Comparison of ENCODE assay signal across 19 cellular contexts in genomic region chr13:21013682-21014038, GRCh38. TPM values are rescaled to one million over a fixed set of nuclear protein-coding genes. Genes with fewer than 3 reads are reported as not detected.
DNase-seq lines count a peak whose midpoint lies in the region; ATAC-seq and TF ChIP-seq lines count a peak whose summit lies in the region.
"Had no signal": no experiment of that assay in that cellular context is flagged by ENCODE, and none has a peak within 500 bp of the region (broad histone marks: within the 10 kb centered on the region; RNA-seq: fewer than 3 reads in every experiment).

No MANE protein-coding gene starts in this region.

- CTCF ChIA-PET in SK-N-SH (lab: Yijun Ruan, JAX), result interaction anchor here (1.3 kb wide), 1 partner anchor 77 kb away, joined by 3 read pairs; no protein-coding TSS in a partner anchor

- peaks cover 12 to 56% of the 10 kb centered on the region in 2 experiments for H3K4me1 ChIP-seq in SK-N-SH (ENCODE audit: control insufficient read depth in 1 of 2, insufficient read depth in 2 of 2, low read depth in 1 of 2, low read length in 1 of 2)
- peaks cover 52% of the 10 kb centered on the region for H3K4me1 ChIP-seq in body of pancreas
- H3K4me1 ChIP-seq in muscle layer of colon (ENCODE audit: insufficient read depth, low read length), result peaks cover 66% of the 10 kb centered on the region
- H3K4me1 ChIP-seq in stomach smooth muscle (ENCODE audit: control insufficient read depth, insufficient read depth, low read length), result peaks cover 61% of the 10 kb centered on the region
- H3K4me1 ChIP-seq: HAP-1 had no signal

- H3K36me3 ChIP-seq in SK-N-SH (replicated peaks in 1 of 2; ENCODE audit: control insufficient read depth in 1 of 2, insufficient read depth in 2 of 2, low read length in 1 of 2) (peaks cover 0 to 3% of the 10 kb centered on the region in 2 experiments), body of pancreas (replicated peaks in 1 of 2; ENCODE audit: insufficient read depth in 1 of 2, low read depth in 2 of 2) (no peaks in the 10 kb centered on the region), muscle layer of colon (ENCODE audit: insufficient read depth, low read length) (no peaks in the 10 kb centered on the region), stomach smooth muscle (ENCODE audit: control insufficient read depth in 2 of 2, insufficient read depth in 2 of 2, low read length in 2 of 2) (no peaks in the 10 kb centered on the region)
- H3K36me3 ChIP-seq: HAP-1 had no signal

- peak overlapping the region; percentile 73 to 99; a peak in 3 of 4 replicates for H3K27ac ChIP-seq in SK-N-SH (ENCODE audit: low read depth in 2 of 2, low read length in 1 of 2)
- peak overlapping the region in 3 of 4 donors; percentile 33 to 53 (median 43) for H3K27ac ChIP-seq in body of pancreas
- peak overlapping the region; percentile 31 for H3K27ac ChIP-seq in muscle layer of colon (ENCODE audit: low read depth, low read length)
- peak overlapping the region; percentile 56 for H3K27ac ChIP-seq in stomach smooth muscle (ENCODE audit: low read length)

- H3F3A ChIP-seq in SK-N-SH (replicated peaks; ENCODE audit: insufficient read depth), result peaks cover 57% of the 10 kb centered on the region

- no peaks in the 10 kb centered on the region for H3K9me2 ChIP-seq in SK-N-SH

- POLR2A ChIA-PET in SK-N-SH (lab: Yijun Ruan, JAX), result no interaction called here

- H3K79me2 ChIP-seq in SK-N-SH (ENCODE audit: insufficient read depth), result peaks cover 91% of the 10 kb centered on the region

- intact Hi-C loops in body of pancreas (cut with DNase I), result no loop called here

- H2AFZ ChIP-seq in SK-N-SH (ENCODE audit: low read depth), result no peak overlapping the region

- TF ChIP-seq CTCF in SK-N-SH (IDR thresholded peaks at IDR 0.05) (no peak), body of pancreas (IDR thresholded peaks at IDR 0.05) (no peak)

- no peak for DNase-seq in SK-N-SH
- DNase-seq in body of pancreas, result no peak
- DNase-seq in NOMO-1 treated with DMSO at 0.1 percent for 48 hours (lab: John Stamatoyannopoulos, UW; ENCODE audit: unreplicated experiment), result no peak
- no peak for DNase-seq in CD1c-positive myeloid dendritic cell (ENCODE audit: extremely low spot score)
- DNase-seq in OCI-M1 (lab: John Stamatoyannopoulos, UW), result no peak
- DNase-seq: activated CD8-positive, alpha-beta memory T cell treated with anti-CD3 and anti-CD28 coated beads, Interleukin-2, amount 50 U/mL, for 4 hours; activated gamma-delta T cell treated with Interleukin-2 at 50 U/mL for 16 hours; amniotic stem cell; CD4-positive, alpha-beta memory T cell; foreskin melanocyte; NCI-H1092 treated with DMSO at 0.1 percent for 48 hours; NCI-H2107; NCI-H526 treated with DMSO at 0.1 percent for 48 hours; stimulated activated CD4-positive, alpha-beta T cell treated with anti-CD3 and anti-CD28 coated beads, Interleukin-4, amount 100 ng/mL, for 24 hours; trophoblast cell had no signal

- peaks cover 67% of the 10 kb centered on the region for H4K20me1 ChIP-seq in SK-N-SH (ENCODE audit: insufficient read depth)

- no peak for ATAC-seq in SK-N-SH treated with all-trans-retinoic acid at 6 μM for 48 hours
- no peak for ATAC-seq in body of pancreas

- peak overlapping the region; percentile 4; the same call in 1 of the 2 replicates for H3K9ac ChIP-seq in SK-N-SH
- H3K9ac ChIP-seq in muscle layer of colon (ENCODE audit: low read length), result no peak overlapping the region
- H3K9ac ChIP-seq in stomach smooth muscle (ENCODE audit: low read length in 2 of 2), result no peak overlapping the region

- H3K9me3 ChIP-seq in SK-N-SH (no peaks in the 10 kb centered on the region), body of pancreas (no peaks in the 10 kb centered on the region), muscle layer of colon (ENCODE audit: low read length) (no peaks in the 10 kb centered on the region), stomach smooth muscle (ENCODE audit: control insufficient read depth in 2 of 2, low read length in 2 of 2) (no peaks in the 10 kb centered on the region)
- H3K9me3 ChIP-seq: HAP-1 had no signal

- no peak for TF ChIP-seq POLR2A in body of pancreas (IDR thresholded peaks at IDR 0.05)

- TF ChIP-seq RAD21 in SK-N-SH (IDR thresholded peaks at IDR 0.05; ENCODE audit: low read length), result no peak

- TF ChIP-seq EP300 in SK-N-SH (IDR thresholded peaks at IDR 0.05; ENCODE audit: borderline replicate concordance in 1 of 2, low read depth in 1 of 2, low read length in 1 of 2), result no peak

- WGBS in SK-N-SH (ENCODE audit: low lambda C conversion rate), result 63% methylated on average over 4 of the region's 4 CpGs
- WGBS in body of pancreas, 2 donors, result 81 to 83% methylated on average over 4 of the region's 4 CpGs

- H3K4me3 ChIP-seq in SK-N-SH (ENCODE audit: low read depth in 2 of 2, low read length in 1 of 2) (no peak overlapping the region), body of pancreas (no peak overlapping the region), muscle layer of colon (ENCODE audit: low read depth in 1 of 2, low read length in 2 of 2) (no peak overlapping the region), stomach smooth muscle (ENCODE audit: low read length in 2 of 2) (no peak overlapping the region)
- H3K4me3 ChIP-seq: HAP-1 had no signal

- H3K27me3 ChIP-seq in SK-N-SH (ENCODE audit: insufficient read depth) (no peaks in the 10 kb centered on the region), body of pancreas (no peaks in the 10 kb centered on the region), muscle layer of colon (ENCODE audit: control insufficient read depth in 1 of 2, insufficient read depth in 2 of 2, low read length in 2 of 2) (no peaks in the 10 kb centered on the region), stomach smooth muscle (ENCODE audit: control insufficient read depth in 1 of 2, insufficient read depth in 2 of 2, low read length in 2 of 2) (no peaks in the 10 kb centered on the region)

- H3K4me2 ChIP-seq in SK-N-SH, result peak overlapping the region; percentile 65; the same call in 1 of the 2 replicates

TF ChIP-seq in SK-N-SH, 30 proteins besides CTCF, POLR2A, EP300 and RAD21:
- TF ChIP-seq POLR2AphosphoS5 (IDR thresholded peaks at IDR 0.05; ENCODE audit: low read depth, low read length) (no peak), JUND (IDR thresholded peaks at IDR 0.05) (no peak), SMC3 (IDR thresholded peaks at IDR 0.05; ENCODE audit: low read depth, low read length) (no peak), CHD2 (IDR thresholded peaks at IDR 0.05; ENCODE audit: low read length, partially characterized antibody) (no peak), IRF3 (IDR thresholded peaks at IDR 0.05; ENCODE audit: low read depth, low read length) (no peak), RXRA (IDR thresholded peaks at IDR 0.05; ENCODE audit: borderline replicate concordance, low read depth) (no peak), YY1 (IDR thresholded peaks at IDR 0.05; ENCODE audit: low read depth) (no peak), TCF12 (IDR thresholded peaks at IDR 0.05) (no peak), RCOR1 (IDR thresholded peaks at IDR 0.05; ENCODE audit: low read length) (no peak), GABPA (IDR thresholded peaks at IDR 0.05; ENCODE audit: low read depth) (no peak), FOSL2 (IDR thresholded peaks at IDR 0.05; ENCODE audit: borderline replicate concordance, low read depth) (no peak)
TF ChIP-seq in SK-N-SH: peak in this region for 0.

TF ChIP-seq in SK-N-SH treated with all-trans-retinoic acid at 6 μM for 48 hours, 23 proteins besides CTCF, POLR2A, EP300 and RAD21:
- no peak for TF ChIP-seq SNAI2 (CRISPR knock-in tag; IDR thresholded peaks at IDR 0.05)
- no peak for TF ChIP-seq TCF4 (CRISPR knock-in tag; IDR thresholded peaks at IDR 0.05; ENCODE audit: borderline replicate concordance)
- TF ChIP-seq PATZ1 (CRISPR knock-in tag; IDR thresholded peaks at IDR 0.05; ENCODE audit: borderline replicate concordance), result no peak
- TF ChIP-seq ZNF70 (CRISPR knock-in tag; IDR thresholded peaks at IDR 0.05), result no peak

RNA-seq across cellular contexts. Expression of gene LATS2, which starts 47.7 kb away (rescaled TPM):
- polyA plus RNA-seq in SK-N-SH (2012; rRNA removed), result 19.6 and 19.7 TPM in 2 replicates
- 23.5 and 24.6 TPM in 2 replicates for polyA plus RNA-seq in SK-N-SH (2012; cell fraction: cytosol; rRNA removed)
- polyA plus RNA-seq in SK-N-SH (2012; cell fraction: nucleus; rRNA removed), result 39.0 and 45.8 TPM in 2 replicates
- 10 to 100 TPM; 12.2 to 17.5 TPM for total RNA-seq in body of pancreas

Comparison
In these comparisons a context has a peak if more than half of its experiments do, and no peak if none do; other contexts are left out.
1. H3K27ac ChIP-seq: peak in every context shown above with its lines; median percentile 86 in SK-N-SH; 56 in stomach smooth muscle; 43 in body of pancreas; 31 in muscle layer of colon.